Comparison of ENCODE assay signal across 8 cellular contexts in genomic region chr12:54214553-54215374, GRCh38. TPM values are rescaled to one million over a fixed set of nuclear protein-coding genes. Genes with fewer than 3 reads are reported as not detected.
A peak's percentile ranks its signal among the peaks of the same experiment; 100 is the strongest.
DNase-seq lines count a peak whose midpoint lies in the region; ATAC-seq and TF ChIP-seq lines count a peak whose summit lies in the region.

No MANE protein-coding gene starts in this region.

- DNase-seq in GM13977 (ENCODE audit: low spot score) (peak; percentile 90), NCI-H1436 treated with DMSO at 0.1 percent for 48 hours (lab: John Stamatoyannopoulos, UW) (peak; percentile 76), cardiac muscle cell (ENCODE audit: low read depth in 1 of 2, low spot score in 1 of 2) (peak; percentile 94), psoas muscle (peak; percentile 87 to 95), uterus (peak; percentile 72 to 88)

- H3K36me3 ChIP-seq in SU-DHL-6 (ENCODE audit: low read length) = no peaks in the 10 kb centered on the region
- H3K36me3 ChIP-seq in cardiac muscle cell = no peaks in the 10 kb centered on the region
- no peaks in the 10 kb centered on the region for H3K36me3 ChIP-seq in psoas muscle (ENCODE audit: insufficient read depth in 1 of 2, low read depth in 1 of 2)
- no peaks in the 10 kb centered on the region for H3K36me3 ChIP-seq in uterus

- H3F3A ChIP-seq in SU-DHL-6 (ENCODE audit: insufficient read depth) = peaks cover 27% of the 10 kb centered on the region

- H3K9ac ChIP-seq in SU-DHL-6 (ENCODE audit: low read length) = peak overlapping the region; percentile 37; the same call in 1 of the 2 replicates

- no peaks in the 10 kb centered on the region for H3K79me2 ChIP-seq in SU-DHL-6 (ENCODE audit: insufficient read depth, low read length)

- peak overlapping the region; percentile 53 for H3K4me3 Mint-ChIP-seq in activated naive CD8-positive, alpha-beta T cell

- H3K9me3 ChIP-seq in SU-DHL-6 (ENCODE audit: insufficient read depth, low read length) (no peaks in the 10 kb centered on the region), cardiac muscle cell (ENCODE audit: low read depth) (no peaks in the 10 kb centered on the region), psoas muscle (no peaks in the 10 kb centered on the region), uterus (no peaks in the 10 kb centered on the region)

- intact Hi-C loops in psoas muscle (cut with DNase I) = loop anchor here (2.0 to 10.0 kb wide), 2 partner anchors 230 to 510 kb away; partner anchors contain the start of gene HOXC10 (in 1 of the 2)
- intact Hi-C loops in uterus (cut with DNase I; ENCODE audit: low total_unique reads) = loop anchor here (10.0 kb wide), 1 partner anchor 160 kb away; no protein-coding TSS in a partner anchor

- H3K9me2 ChIP-seq in SU-DHL-6 (replicated peaks; ENCODE audit: insufficient read depth, low read length) = no peaks in the 10 kb centered on the region

- H3K4me1 Mint-ChIP-seq in activated naive CD8-positive, alpha-beta T cell (ENCODE audit: low read depth) = peaks cover 28% of the 10 kb centered on the region

- H3K27me3 Mint-ChIP-seq in activated naive CD8-positive, alpha-beta T cell = peaks cover 4% of the 10 kb centered on the region

- 16 to 24% (median 18%) methylated on average over 30 to 31 of the region's 31 CpGs for WGBS in psoas muscle, 3 donors

- H3K27me3 ChIP-seq in SU-DHL-6 (ENCODE audit: low read length) = no peaks in the 10 kb centered on the region
- H3K27me3 ChIP-seq in cardiac muscle cell = peaks cover 35% of the 10 kb centered on the region
- H3K27me3 ChIP-seq in psoas muscle (ENCODE audit: insufficient read depth in 3 of 3, low read length in 2 of 3) = peaks cover 0 to 5% (median 0%) of the 10 kb centered on the region in 3 donors
- peaks cover 0 to 13% of the 10 kb centered on the region in 2 donors for H3K27me3 ChIP-seq in uterus

- peak overlapping the region; percentile 76 for H3K4me2 ChIP-seq in SU-DHL-6 (ENCODE audit: low read depth, low read length, poor library complexity, severe bottlenecking)

- TF ChIP-seq POLR2A in uterus (IDR thresholded peaks at IDR 0.05) = peak in 1 of 2 donors; percentile 19

- H3K4me1 ChIP-seq in cardiac muscle cell (ENCODE audit: low read depth) (peaks cover 7% of the 10 kb centered on the region), psoas muscle (peaks cover 11% of the 10 kb centered on the region), uterus (peaks cover 0 to 11% of the 10 kb centered on the region in 2 donors)

- no peak overlapping the region for H3K27ac Mint-ChIP-seq in activated naive CD8-positive, alpha-beta T cell

- H4K20me1 ChIP-seq in SU-DHL-6 (ENCODE audit: low read depth, low read length) = no peaks in the 10 kb centered on the region

- ATAC-seq in HG02884 (IDR thresholded peaks at IDR 0.05; ENCODE audit: unreplicated experiment) = peak; percentile 61
- peak; percentile 92 to 95 (median 94) for ATAC-seq in psoas muscle

- no peaks in the 10 kb centered on the region for H3K9me3 Mint-ChIP-seq in activated naive CD8-positive, alpha-beta T cell (ENCODE audit: low read depth)

- peak overlapping the region; percentile 77 for H3K27ac ChIP-seq in SU-DHL-6 (ENCODE audit: low read depth, low read length)
- H3K27ac ChIP-seq in cardiac muscle cell = no peak overlapping the region
- no peak overlapping the region for H3K27ac ChIP-seq in psoas muscle
- no peak overlapping the region for H3K27ac ChIP-seq in uterus

- TF ChIP-seq CTCF in GM13977 (IDR thresholded peaks at IDR 0.05; ENCODE audit: extremely low read depth, insufficient read depth, missing control alignments) (peak; percentile 99), SU-DHL-6 (IDR thresholded peaks at IDR 0.05; ENCODE audit: insufficient read depth, low read length, poor library complexity, severe bottlenecking) (peak; percentile 98), cardiac muscle cell (IDR thresholded peaks at IDR 0.05; ENCODE audit: low read depth, low read length) (peak; percentile 98), psoas muscle (IDR thresholded peaks at IDR 0.05) (peak; percentile 97), uterus (IDR thresholded peaks at IDR 0.05) (peak; percentile 68 to 87 (median 80))

- no peaks in the 10 kb centered on the region for H3K36me3 Mint-ChIP-seq in activated naive CD8-positive, alpha-beta T cell

- in situ Hi-C loops in GM13977 (cut with MboI; ENCODE audit: low pct_unique_long_range_greater_than_20kb, low sequenced_read_pairs, unreplicated experiment) = no loop called here

- H3K4me3 ChIP-seq in SU-DHL-6 (ENCODE audit: insufficient read depth, low read length, poor library complexity, severe bottlenecking) = no peak overlapping the region
- H3K4me3 ChIP-seq in cardiac muscle cell = no peak overlapping the region
- H3K4me3 ChIP-seq in psoas muscle = peak overlapping the region; percentile 48
- H3K4me3 ChIP-seq in uterus = no peak overlapping the region

- peak overlapping the region; percentile 73 for H2AFZ ChIP-seq in SU-DHL-6 (ENCODE audit: low read depth, low read length, severe bottlenecking)

RNA-seq across cellular contexts. Expression of gene SMUG1, which starts 26.0 kb away (rescaled TPM):
- total RNA-seq in cardiac muscle cell (54.2 and 57.2 TPM in 2 replicates), psoas muscle (10 to 100 TPM; 16.4 to 25.7 (median 19.7) TPM), uterus (10 to 100 TPM in 3 of 4 donors, 1 to 10 TPM in 1; 8.2 to 39.7 (median 19.2) TPM)
- polyA plus RNA-seq in cardiac muscle cell (39.8 and 50.9 TPM in 2 replicates), psoas muscle (10 to 100 TPM; 28.2 to 49.2 (median 36.5) TPM)
